ENCODE assay signal across 18 cellular contexts in the genomic region with DNA sequence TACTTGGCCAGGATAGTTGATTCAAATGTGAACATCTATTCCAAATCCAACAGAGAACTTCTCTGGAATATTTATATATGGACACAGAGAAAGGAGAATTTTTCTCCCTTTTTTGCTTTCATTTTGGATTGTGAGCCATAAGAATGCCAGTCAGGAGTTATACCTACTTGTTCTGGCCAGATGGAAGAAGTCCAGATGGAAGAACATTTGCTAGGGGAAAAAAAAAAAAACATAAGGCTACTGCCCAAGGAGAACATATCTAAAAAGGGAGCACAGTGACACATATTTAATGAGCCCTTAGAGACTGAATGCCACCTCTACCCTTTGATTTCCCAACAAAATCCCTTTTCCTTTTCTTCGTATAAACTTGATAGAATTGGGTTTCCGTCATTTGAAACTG.
DNase-seq lines count a peak whose midpoint lies in the region; ATAC-seq and TF ChIP-seq lines count a peak whose summit lies in the region.
"Had no signal": no experiment of that assay in that cellular context is flagged by ENCODE, and none has a peak within 500 bp of the region (broad histone marks: within the 10 kb centered on the region; RNA-seq: fewer than 3 reads in every experiment).

No MANE protein-coding gene starts in this region.

- intact Hi-C loops in ascending aorta (cut with DNase I) (no loop called here), aorta (cut with DNase I) (loop anchor here in 1 of 2 donors (10.0 kb wide), 1 partner anchor 55 kb away; no protein-coding TSS in a partner anchor)

- H3K27me3 Mint-ChIP-seq in glutamatergic neuron (ENCODE audit: unreplicated experiment): no peaks in the 10 kb centered on the region
- H3K27me3 Mint-ChIP-seq: B cell; CD4-positive, alpha-beta T cell; IgD-negative memory B cell had no signal

- H3K9me3 ChIP-seq in ascending aorta (no peaks in the 10 kb centered on the region), aorta (ENCODE audit: control insufficient read depth, low read length) (no peaks in the 10 kb centered on the region)

- TF ChIP-seq CTCF in ascending aorta (IDR thresholded peaks at IDR 0.05) (no peak), glutamatergic neuron (IDR thresholded peaks at IDR 0.05; ENCODE audit: partially characterized antibody, unreplicated experiment) (no peak)

- H3K9me3 Mint-ChIP-seq in glutamatergic neuron (ENCODE audit: unreplicated experiment): no peaks in the 10 kb centered on the region
- H3K9me3 Mint-ChIP-seq: CD4-positive, alpha-beta T cell; GM23338; IgD-negative memory B cell had no signal

- WGBS in aorta, 2 donors: 48 to 53% methylated on average over 2 of the region's 2 CpGs

- H3K36me3 Mint-ChIP-seq in glutamatergic neuron (ENCODE audit: unreplicated experiment): no peaks in the 10 kb centered on the region

- peak; percentile 11 for DNase-seq in DMS 273 treated with DMSO at 0.1 percent for 48 hours (lab: John Stamatoyannopoulos, UW)
- DNase-seq in ascending aorta (ENCODE audit: low spot score in 2 of 2): no peak
- DNase-seq in glutamatergic neuron: no peak
- DNase-seq in aorta: no peak
- no peak for DNase-seq in iPS-NIHi7 (ENCODE audit: extremely low spot score)
- DNase-seq: Calu3; CD4-positive, alpha-beta T cell; DMS153; DMS79 treated with DMSO at 0.1 percent for 48 hours; EL; GDM1; H7; KG1 had no signal

- peaks cover 15% of the 10 kb centered on the region for H3K4me1 Mint-ChIP-seq in glutamatergic neuron (ENCODE audit: low read depth, unreplicated experiment)
- H3K4me1 Mint-ChIP-seq: B cell, IgD-negative memory B cell had no signal

- H3K27ac Mint-ChIP-seq in glutamatergic neuron (ENCODE audit: unreplicated experiment): peak overlapping the region; percentile 41
- H3K27ac Mint-ChIP-seq: B cell; CD4-positive, alpha-beta T cell; GM23338; IgD-negative memory B cell had no signal

- H3K27me3 ChIP-seq in ascending aorta (no peaks in the 10 kb centered on the region), aorta (ENCODE audit: control insufficient read depth in 1 of 2, insufficient read depth in 2 of 2, low read length in 1 of 2) (no peaks in the 10 kb centered on the region)

- no peak overlapping the region for H3K4me3 ChIP-seq in ascending aorta
- no peak overlapping the region for H3K4me3 ChIP-seq in aorta (ENCODE audit: low read length in 2 of 2)
- H3K4me3 ChIP-seq: GM23338 had no signal

- ATAC-seq in aorta (ENCODE audit: low FRiP score): peak; percentile 44
- no peak for ATAC-seq in HG02798 (IDR thresholded peaks at IDR 0.05; ENCODE audit: poor library complexity, unreplicated experiment)
- no peak for ATAC-seq in HG02852 (IDR thresholded peaks at IDR 0.05; ENCODE audit: unreplicated experiment)
- ATAC-seq: GM23338 had no signal

- H3K27ac ChIP-seq in ascending aorta (peak overlapping the region; percentile 10 to 42), aorta (ENCODE audit: low read depth in 1 of 2, low read length in 2 of 2) (no peak overlapping the region)

- no peaks in the 10 kb centered on the region for H3K4me1 ChIP-seq in ascending aorta
- H3K4me1 ChIP-seq in aorta (ENCODE audit: control insufficient read depth in 1 of 2, insufficient read depth in 2 of 2, low read length in 2 of 2): no peaks in the 10 kb centered on the region

- no peaks in the 10 kb centered on the region for H3K36me3 ChIP-seq in ascending aorta
- H3K36me3 ChIP-seq in aorta (ENCODE audit: control insufficient read depth in 1 of 2, insufficient read depth in 2 of 2, low read length in 1 of 2): no peaks in the 10 kb centered on the region

- H3K4me3 Mint-ChIP-seq in glutamatergic neuron (ENCODE audit: unreplicated experiment): no peak overlapping the region
- H3K4me3 Mint-ChIP-seq: B cell; CD4-positive, alpha-beta T cell; GM23338; IgD-negative memory B cell had no signal

Comparison
In these comparisons a context has a peak if more than half of its experiments do, and no peak if none do; other contexts are left out.
1. H3K27ac ChIP-seq: peak in ascending aorta (2 of 2); none in aorta (0 of 2).